Comparison of ENCODE assay signal across 11 cellular contexts in the genomic region with DNA sequence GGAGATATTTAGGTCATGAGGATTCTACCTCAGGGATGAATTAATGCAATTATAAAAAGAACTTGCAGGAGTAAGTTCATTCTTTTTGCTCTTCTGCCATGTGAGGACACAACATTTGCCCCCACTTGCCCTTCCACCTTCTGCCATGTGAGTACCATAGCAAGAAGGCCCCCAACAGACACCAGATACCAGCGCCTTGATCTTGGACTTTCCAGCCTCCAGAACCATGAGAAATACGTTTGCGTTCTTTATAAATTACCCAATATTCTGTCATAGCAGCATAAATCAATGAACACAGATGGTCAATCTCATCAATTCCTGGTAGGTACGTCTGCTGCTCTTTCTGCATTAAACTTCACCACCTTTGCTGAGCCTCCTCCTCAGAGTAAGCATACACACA.
"Had no signal": no experiment of that assay in that cellular context is flagged by ENCODE, and none has a peak within 500 bp of the region (broad histone marks: within the 10 kb centered on the region; RNA-seq: fewer than 3 reads in every experiment).

No MANE protein-coding gene starts in this region.

- H3K4me2 ChIP-seq: GM23338 had no signal

- H3K9ac ChIP-seq: GM23248 had no signal

- DNase-seq: GM23248, GOT3, H7, H9, HCEC 1CT, HFFc6 had no signal

- FAIRE-seq: H1, H54 had no signal

- H3K4me1 ChIP-seq: HAP-1 had no signal

- ATAC-seq: GM23338, HCT116 had no signal

- H2AFZ ChIP-seq: GM23248, GM23338 had no signal

- H3K9me3 ChIP-seq: HAP-1 had no signal

- H3K4me3 ChIP-seq: GM23248, GM23338, HAP-1 had no signal

- H3K36me3 ChIP-seq: HAP-1 had no signal

- H3K27ac ChIP-seq: GM23248 had no signal
